Comparison of ENCODE assay signal across 11 cellular contexts in the genomic region with DNA sequence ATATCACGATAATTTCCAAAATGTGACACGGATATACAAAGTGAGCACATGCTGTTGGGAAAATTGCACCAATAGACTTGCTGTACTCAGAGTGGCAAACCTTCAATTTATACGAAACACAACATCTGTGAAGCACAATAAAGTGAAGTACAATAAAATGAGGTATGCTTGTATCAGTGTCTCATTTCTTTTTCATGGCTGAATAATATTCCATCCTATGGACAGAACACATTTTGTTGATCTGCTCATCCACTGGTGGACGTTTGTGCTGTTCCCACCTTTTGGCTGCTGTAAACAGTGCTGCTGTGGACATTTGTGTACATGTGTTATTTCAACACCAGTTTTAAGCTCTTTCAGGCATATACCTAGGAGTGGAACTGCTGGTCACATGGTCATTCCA.
"Had no signal": no experiment of that assay in that cellular context is flagged by ENCODE, and none has a peak within 500 bp of the region (broad histone marks: within the 10 kb centered on the region; RNA-seq: fewer than 3 reads in every experiment).

No MANE protein-coding gene starts in this region.

- H3K4me2 ChIP-seq: GM23338 had no signal

- H3K9me3 Mint-ChIP-seq: HFFc6 had no signal

- H3K4me3 Mint-ChIP-seq: GM23338, H9, HFFc6 had no signal

- H2AFZ ChIP-seq: GM23248, GM23338 had no signal

- H3K4me3 ChIP-seq: GM23248, GM23338, HAP-1 had no signal

- H3K36me3 ChIP-seq: HAP-1 had no signal

- H3K27ac Mint-ChIP-seq: GM23338, H9, HFFc6 had no signal

- FAIRE-seq: H1, H54 had no signal

- H3K9me3 ChIP-seq: HAP-1 had no signal

- H3K4me1 Mint-ChIP-seq: GM23338, H9 had no signal

- DNase-seq: GM23248, GOT3, H7, H9, HCEC 1CT, HFFc6 had no signal

- H3K27ac ChIP-seq: GM23248 had no signal

- ATAC-seq: GM23338, HCT116 had no signal

- H3K9ac ChIP-seq: GM23248 had no signal

- H3K4me1 ChIP-seq: HAP-1 had no signal
